21 cellular contexts compared by ENCODE assay signal in genomic region chr12:11917501-11917900, GRCh38.
DNase-seq lines count a peak whose midpoint lies in the region; ATAC-seq and TF ChIP-seq lines count a peak whose summit lies in the region.
"Had no signal": no experiment of that assay in that cellular context is flagged by ENCODE, and none has a peak within 500 bp of the region (broad histone marks: within the 10 kb centered on the region; RNA-seq: fewer than 3 reads in every experiment).

No MANE protein-coding gene starts in this region.

- H3K79me2 ChIP-seq in trophoblast cell (ENCODE audit: control insufficient read depth, insufficient read depth, low read length, poor library complexity): no peaks in the 10 kb centered on the region

- peaks cover 3 to 5% of the 10 kb centered on the region in 2 experiments for H3K4me1 ChIP-seq in trophoblast cell (ENCODE audit: control insufficient read depth in 1 of 2, insufficient read depth in 2 of 2, low read length in 2 of 2)
- H3K4me1 ChIP-seq: Caco-2 had no signal

- no peak overlapping the region for H3K14ac ChIP-seq in trophoblast cell (ENCODE audit: low read length)

- H3K4ac ChIP-seq in trophoblast cell (ENCODE audit: low read depth, low read length): no peak overlapping the region

- peaks cover 6% of the 10 kb centered on the region for H3K9me3 Mint-ChIP-seq in T-helper 2 cell treated with Interferon-gamma antibody and Interleukin-4, amounts not matched to agents 5 μg/mL and 100 μg/mL, for 36 hours
- H3K9me3 Mint-ChIP-seq: CD8-positive, alpha-beta T cell had no signal

- no peaks in the 10 kb centered on the region for H3K79me1 ChIP-seq in trophoblast cell (ENCODE audit: low read length)

- DNase-seq in ELF-1 (ENCODE audit: low read depth, low spot score): peak; percentile 10
- peak; percentile 39 for DNase-seq in WERI-Rb-1
- peak; percentile 7 for DNase-seq in kidney tubule cell (ENCODE audit: low spot score)
- no peak for DNase-seq in trophoblast cell
- DNase-seq in activated T-cell treated with anti-CD3 and anti-CD28 coated beads, Interleukin-2, amount 50 U/mL, for 1 hour: no peak
- no peak for DNase-seq in amniotic stem cell (lab: John Stamatoyannopoulos, UW)
- DNase-seq in T-helper 2 cell treated with Interferon-gamma antibody and Interleukin-4, amounts not matched to agents 5 μg/mL and 100 μg/mL, for 36 hours (ENCODE audit: low spot score): no peak
- DNase-seq: Caco-2; CD4-positive, CD25-positive, alpha-beta regulatory T cell; CD8-positive, alpha-beta T cell; DMS 273 treated with DMSO at 0.1 percent for 48 hours; DMS79; EL; GF-D8; GM23248; H7; HCEC 1CT had no signal

- H3K18ac ChIP-seq in trophoblast cell (ENCODE audit: low read length): no peak overlapping the region

- no peak overlapping the region for H3K4me3 Mint-ChIP-seq in T-helper 2 cell treated with Interferon-gamma antibody and Interleukin-4, amounts not matched to agents 5 μg/mL and 100 μg/mL, for 36 hours
- H3K4me3 Mint-ChIP-seq: B cell; CD4-positive, CD25-positive, alpha-beta regulatory T cell; CD8-positive, alpha-beta T cell had no signal

- peaks cover 10% of the 10 kb centered on the region for H3K27me3 Mint-ChIP-seq in T-helper 2 cell treated with Interferon-gamma antibody and Interleukin-4, amounts not matched to agents 5 μg/mL and 100 μg/mL, for 36 hours (ENCODE audit: low read depth)

- no peak overlapping the region for H3K9ac ChIP-seq in trophoblast cell (ENCODE audit: low read length)
- H3K9ac ChIP-seq: BLaER1, GM23248 had no signal

- H2AFZ ChIP-seq in trophoblast cell (ENCODE audit: insufficient read depth, low read length, poor library complexity): no peak overlapping the region
- H2AFZ ChIP-seq: GM23248 had no signal

- H3K9me3 ChIP-seq in WERI-Rb-1 (ENCODE audit: severe bottlenecking) (no peaks in the 10 kb centered on the region), trophoblast cell (ENCODE audit: insufficient read depth, low read depth, low read length) (no peaks in the 10 kb centered on the region)
- H3K9me3 ChIP-seq: BLaER1, Caco-2 had no signal

- no peak overlapping the region for H3K23ac ChIP-seq in trophoblast cell (ENCODE audit: low read length)

- no peak overlapping the region for H4K8ac ChIP-seq in trophoblast cell (ENCODE audit: low read depth, low read length)

- H3K36me3 Mint-ChIP-seq in T-helper 2 cell treated with Interferon-gamma antibody and Interleukin-4, amounts not matched to agents 5 μg/mL and 100 μg/mL, for 36 hours (ENCODE audit: low read depth): peaks cover 1% of the 10 kb centered on the region
- H3K36me3 Mint-ChIP-seq: CD4-positive, CD25-positive, alpha-beta regulatory T cell; CD8-positive, alpha-beta T cell had no signal

- no peak overlapping the region for H4K91ac ChIP-seq in trophoblast cell (ENCODE audit: low read depth, low read length)

- WGBS in trophoblast cell (ENCODE audit: extremely low coverage, insufficient coverage, insufficient read length): no CpG with 5 or more reads among the region's 4 CpGs

- H3K4me3 ChIP-seq in WERI-Rb-1 (ENCODE audit: low read depth, low read length) (no peak overlapping the region), trophoblast cell (ENCODE audit: low read depth, low read length) (no peak overlapping the region)
- H3K4me3 ChIP-seq: BLaER1, GM23248 had no signal

- H2BK5ac ChIP-seq in trophoblast cell (ENCODE audit: low read depth, low read length, poor library complexity): no peak overlapping the region

- H3K4me1 Mint-ChIP-seq in T-helper 2 cell treated with Interferon-gamma antibody and Interleukin-4, amounts not matched to agents 5 μg/mL and 100 μg/mL, for 36 hours (ENCODE audit: low read depth): no peaks in the 10 kb centered on the region
- H3K4me1 Mint-ChIP-seq: B cell had no signal

- H3K4me2 ChIP-seq in trophoblast cell (ENCODE audit: low read length): no peak overlapping the region
- H3K4me2 ChIP-seq: BLaER1 had no signal

- no peak for ATAC-seq in GM18867 (IDR thresholded peaks at IDR 0.05; ENCODE audit: unreplicated experiment)
- ATAC-seq: CD8-positive, alpha-beta T cell had no signal

- no peaks in the 10 kb centered on the region for H3K27me3 ChIP-seq in WERI-Rb-1 (ENCODE audit: insufficient read depth, low read depth, severe bottlenecking)
- H3K27me3 ChIP-seq in trophoblast cell (ENCODE audit: insufficient read depth, low read length): no peaks in the 10 kb centered on the region
- H3K27me3 ChIP-seq: BLaER1 had no signal

- no peak overlapping the region for H4K12ac ChIP-seq in trophoblast cell (ENCODE audit: low read depth, low read length)

- H2BK12ac ChIP-seq in trophoblast cell (ENCODE audit: low read length): no peak overlapping the region

- TF ChIP-seq CTCF in WERI-Rb-1 (IDR thresholded peaks at IDR 0.05; ENCODE audit: low read depth, low read length): no peak

- H2BK120ac ChIP-seq in trophoblast cell (ENCODE audit: insufficient read depth, low read length, poor library complexity): peak overlapping the region; percentile 51

- no peak overlapping the region for H3K27ac Mint-ChIP-seq in T-helper 2 cell treated with Interferon-gamma antibody and Interleukin-4, amounts not matched to agents 5 μg/mL and 100 μg/mL, for 36 hours
- H3K27ac Mint-ChIP-seq: B cell; CD8-positive, alpha-beta T cell had no signal

- H2AK5ac ChIP-seq in trophoblast cell (ENCODE audit: low read length): no peak overlapping the region

- H3K27ac ChIP-seq in WERI-Rb-1: no peak overlapping the region
- no peak overlapping the region for H3K27ac ChIP-seq in trophoblast cell (ENCODE audit: low read depth, low read length)
- H3K27ac ChIP-seq: BLaER1, C4-2B, GM23248 had no signal

- H3K36me3 ChIP-seq in WERI-Rb-1: no peaks in the 10 kb centered on the region
- no peaks in the 10 kb centered on the region for H3K36me3 ChIP-seq in trophoblast cell (ENCODE audit: control insufficient read depth in 1 of 2, insufficient read depth in 2 of 2, low read length in 2 of 2)
- H3K36me3 ChIP-seq: BLaER1 had no signal

Comparison
In these comparisons a context has a peak if more than half of its experiments do, and no peak if none do; other contexts are left out.
1. DNase-seq: peak in ELF-1 (single experiment), WERI-Rb-1 (single experiment) and kidney tubule cell (single experiment); none in trophoblast cell (0 of 2), activated T-cell treated with anti-CD3 and anti-CD28 coated beads, Interleukin-2, amount 50 U/mL, for 1 hour (single experiment), amniotic stem cell (single experiment) and T-helper 2 cell treated with Interferon-gamma antibody and Interleukin-4, amounts not matched to agents 5 μg/mL and 100 μg/mL, for 36 hours (single experiment).